Comparison of ENCODE assay signal across 30 cellular contexts in the genomic region with DNA sequence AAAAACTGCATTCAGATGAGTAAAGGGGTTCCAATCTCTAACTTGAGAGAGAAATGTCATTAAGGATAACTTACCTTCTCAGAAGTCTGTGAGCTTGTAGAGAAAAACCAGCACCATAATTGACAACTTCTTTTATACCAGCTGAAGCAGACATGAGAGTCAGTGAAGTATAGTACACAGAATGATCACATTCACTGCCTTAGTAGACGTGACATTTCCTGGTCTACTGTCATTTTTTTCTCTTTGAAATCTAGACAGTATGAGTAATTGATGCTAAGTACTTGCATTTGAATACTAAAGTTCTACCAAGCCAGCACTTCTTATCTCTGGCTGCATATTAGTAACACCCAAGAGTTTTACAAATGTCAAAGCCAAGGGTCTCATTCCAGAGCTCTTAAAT. TPM values are rescaled to one million over a fixed set of nuclear protein-coding genes. Genes with fewer than 3 reads are reported as not detected.
"Had no signal": no experiment of that assay in that cellular context is flagged by ENCODE, and none has a peak within 500 bp of the region (broad histone marks: within the 10 kb centered on the region; RNA-seq: fewer than 3 reads in every experiment).

No MANE protein-coding gene starts in this region.

- H3K4me1 ChIP-seq: esophagus muscularis mucosa, foreskin keratinocyte, neural progenitor cell, parathyroid adenoma, right lobe of liver, suprapubic skin, vagina had no signal

- DNase-seq: effector CD8-positive, alpha-beta T cell; endodermal cell; foreskin keratinocyte; glutamatergic neuron; heart right ventricle; hippocampal formation; left colon; left ventricle myocardium superior; mesenchymal stem cell; mucosa of descending colon; naive B cell; right lobe of liver; stimulated activated CD4-positive, alpha-beta T cell treated with anti-CD3 and anti-CD28 coated beads, Interleukin-12 subunit alpha, Interleukin-12 subunit beta, amount 100 ng/mL, for 4 hours; stimulated activated CD4-positive, alpha-beta T cell treated with anti-CD3 and anti-CD28 coated beads, Interleukin-1b, Interleukin-23, amount 100 ng/mL, for 48 hours; stimulated activated CD4-positive, alpha-beta T cell treated with anti-CD3 and anti-CD28 coated beads, Interleukin-4, amount 100 ng/mL, for 1 hour; stimulated activated CD8-positive, alpha-beta memory T cell treated with anti-CD3 and anti-CD28 coated beads, Interleukin-4, amount 100 ng/mL, for 48 hours; stimulated activated naive CD4-positive, alpha-beta T cell; stimulated activated naive CD8-positive, alpha-beta T cell treated with anti-CD3 and anti-CD28 coated beads, Interleukin-15, amount 100 ng/mL, for 72 hours; thyroid gland; trophoblast cell had no signal

- H3K36me3 ChIP-seq: esophagus muscularis mucosa, heart right ventricle, neural progenitor cell, right lobe of liver, suprapubic skin, thyroid gland, vagina had no signal

- H3K9ac ChIP-seq: neural progenitor cell, parathyroid adenoma had no signal

- ATAC-seq: foreskin keratinocyte; heart right ventricle; left colon; left ventricle myocardium superior; mucosa of descending colon; natural killer cell treated with Interleukin-12 subunit alpha and Interleukin-12 subunit beta and Interleukin-15 and Interleukin-18, amount 100 ng/mL, for 72 hours; right lobe of liver; stimulated activated naive CD8-positive, alpha-beta T cell treated with anti-CD3 and anti-CD28 coated beads, Interleukin-15, amount 100 ng/mL, for 72 hours had no signal

- H3K4me3 ChIP-seq: esophagus muscularis mucosa, heart right ventricle, mucosa of descending colon, neural progenitor cell, right lobe of liver, smooth muscle cell, suprapubic skin, thyroid gland, vagina had no signal

- H3K4me2 ChIP-seq: neural progenitor cell, smooth muscle cell had no signal

- H2AFZ ChIP-seq: parathyroid adenoma had no signal

- H3K9me3 ChIP-seq: esophagus muscularis mucosa, mucosa of descending colon, right lobe of liver, suprapubic skin, thyroid gland, vagina had no signal

- H3K27me3 ChIP-seq: esophagus muscularis mucosa, foreskin keratinocyte, heart right ventricle, neural progenitor cell, right lobe of liver, suprapubic skin, thyroid gland, vagina had no signal

- H3K27ac ChIP-seq: epithelial cell of prostate, esophagus muscularis mucosa, foreskin keratinocyte, heart right ventricle, neural progenitor cell, parathyroid adenoma, right lobe of liver, suprapubic skin, thyroid gland, vagina had no signal

RNA-seq across cellular contexts. Expression of a gene that starts 25.3 kb away (rescaled TPM):
- total RNA-seq: lung microvascular endothelial cell; natural killer cell treated with Interleukin-12 subunit alpha and Interleukin-12 subunit beta and Interleukin-15 and Interleukin-18, amount 100 ng/mL, for 72 hours; osteoblast had no signal
